13 cellular contexts compared by ENCODE assay signal in the genomic region with DNA sequence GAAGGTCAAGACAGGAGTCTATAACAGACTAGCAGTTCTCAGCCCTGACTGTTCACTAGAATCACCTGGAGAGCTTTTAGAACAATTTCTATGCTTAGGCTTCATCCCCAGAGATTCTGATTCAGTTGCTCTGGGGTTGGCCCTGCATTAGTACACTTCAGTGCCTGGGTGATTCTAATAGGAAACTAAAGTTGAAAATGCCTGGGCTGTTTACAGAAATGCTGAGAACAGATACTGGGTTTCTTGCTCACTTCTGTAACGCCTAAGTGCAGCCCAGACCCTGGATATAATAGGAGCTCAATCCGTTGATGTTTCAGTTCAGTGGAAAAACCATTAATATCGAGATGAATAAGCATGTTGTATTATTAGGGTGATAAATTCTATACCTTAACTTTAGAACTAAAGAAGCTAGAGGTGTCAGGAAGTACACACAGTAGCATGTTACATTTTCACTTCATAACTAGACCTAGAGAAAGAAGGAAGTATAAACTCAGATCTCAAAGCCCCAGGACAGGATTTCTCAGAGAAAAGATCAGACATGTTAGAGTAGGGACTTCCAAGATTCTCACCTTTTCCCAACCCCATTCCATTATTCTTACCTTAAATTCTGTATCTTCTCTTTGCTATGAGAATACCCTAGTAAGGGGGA. TPM values are rescaled to one million over a fixed set of nuclear protein-coding genes. Genes with fewer than 3 reads are reported as not detected.
A peak's percentile ranks its signal among the peaks of the same experiment; 100 is the strongest.
DNase-seq lines count a peak whose midpoint lies in the region; ATAC-seq and TF ChIP-seq lines count a peak whose summit lies in the region.
"Had no signal": no experiment of that assay in that cellular context is flagged by ENCODE, and none has a peak within 500 bp of the region (broad histone marks: within the 10 kb centered on the region; RNA-seq: fewer than 3 reads in every experiment).

No MANE protein-coding gene starts in this region.

- no peak overlapping the region for H3K9ac ChIP-seq in OCI-LY3 (ENCODE audit: low read length)

- H3K4me3 ChIP-seq in OCI-LY3 (ENCODE audit: low read length): no peak overlapping the region
- no peak overlapping the region for H3K4me3 ChIP-seq in tibial nerve

- POLR2A ChIA-PET in activated CD4-positive, alpha-beta T cell treated with anti-CD3 and anti-CD28 coated beads for 36 hours (lab: Charles Lee): no interaction called here

- no peaks in the 10 kb centered on the region for H3K4me1 Mint-ChIP-seq in activated CD4-positive, alpha-beta T cell treated with anti-CD3 and anti-CD28 coated beads for 36 hours

- no peak for TF ChIP-seq EP300 in tibial nerve (IDR thresholded peaks at IDR 0.05)

- peak; percentile 80 for ATAC-seq in GM18505 (IDR thresholded peaks at IDR 0.05; ENCODE audit: unreplicated experiment)
- ATAC-seq in GM19467 (IDR thresholded peaks at IDR 0.05; ENCODE audit: unreplicated experiment): peak; percentile 78
- peak; percentile 62 for ATAC-seq in HG02885 (IDR thresholded peaks at IDR 0.05; ENCODE audit: poor library complexity, unreplicated experiment)
- no peak for ATAC-seq in activated CD4-positive, alpha-beta T cell treated with anti-CD3 and anti-CD28 coated beads for 36 hours
- ATAC-seq: PC-3, sciatic nerve had no signal

- H3K9me3 ChIP-seq in OCI-LY3 (ENCODE audit: insufficient read depth, low read length) (no peaks in the 10 kb centered on the region), tibial nerve (no peaks in the 10 kb centered on the region)

- no peak overlapping the region for H3K4me3 Mint-ChIP-seq in activated CD4-positive, alpha-beta T cell treated with anti-CD3 and anti-CD28 coated beads for 36 hours

- CTCF ChIA-PET in activated CD4-positive, alpha-beta T cell treated with anti-CD3 and anti-CD28 coated beads for 36 hours (lab: Charles Lee): no interaction called here

- H3K36me3 Mint-ChIP-seq in activated CD4-positive, alpha-beta T cell treated with anti-CD3 and anti-CD28 coated beads for 36 hours (ENCODE audit: low read depth): peaks cover 21% of the 10 kb centered on the region

- H3K79me2 ChIP-seq in OCI-LY3 (ENCODE audit: low read length): no peaks in the 10 kb centered on the region

- H3K36me3 ChIP-seq in OCI-LY3 (replicated peaks; ENCODE audit: low read depth, low read length): no peaks in the 10 kb centered on the region
- peaks cover 0 to 21% (median 0%) of the 10 kb centered on the region in 3 donors for H3K36me3 ChIP-seq in tibial nerve

- peak overlapping the region; percentile 32 for H3K27ac ChIP-seq in OCI-LY3 (ENCODE audit: low read length)
- H3K27ac ChIP-seq in tibial nerve: no peak overlapping the region

- H3K27ac Mint-ChIP-seq in activated CD4-positive, alpha-beta T cell treated with anti-CD3 and anti-CD28 coated beads for 36 hours: no peak overlapping the region

- intact Hi-C loops in activated CD4-positive, alpha-beta T cell treated with anti-CD3 and anti-CD28 coated beads for 36 hours (cut with DNase I, micrococcal nuclease): no loop called here

- no peaks in the 10 kb centered on the region for H4K20me1 ChIP-seq in OCI-LY3 (ENCODE audit: insufficient read depth, low read length)

- TF ChIP-seq CTCF in OCI-LY3 (IDR thresholded peaks at IDR 0.05; ENCODE audit: low read depth, low read length): no peak
- no peak for TF ChIP-seq CTCF in tibial nerve (IDR thresholded peaks at IDR 0.05)

- DNase-seq in activated CD4-positive, alpha-beta T cell treated with anti-CD3 and anti-CD28 coated beads for 36 hours: no peak
- DNase-seq in pons (ENCODE audit: low spot score) (no peak), NCI-H1436 (lab: John Stamatoyannopoulos, UW) (no peak), tibial nerve (ENCODE audit: low spot score in 2 of 2) (no peak)
- DNase-seq: activated CD4-positive, alpha-beta T cell treated with anti-CD3 and anti-CD28 coated beads for 48 hours; activated effector memory CD4-positive, alpha-beta T cell treated with Interleukin-2 at 50 U/mL for 16 hours; PC-3; SW 1271 had no signal

- H3K4me1 ChIP-seq in OCI-LY3 (ENCODE audit: low read length) (peaks cover 11% of the 10 kb centered on the region), tibial nerve (no peaks in the 10 kb centered on the region)

- no peaks in the 10 kb centered on the region for H3K27me3 Mint-ChIP-seq in activated CD4-positive, alpha-beta T cell treated with anti-CD3 and anti-CD28 coated beads for 36 hours

- 66 to 76% methylated on average over 3 of the region's 3 CpGs for WGBS in tibial nerve, 2 donors

- H2AFZ ChIP-seq in OCI-LY3 (ENCODE audit: low read depth, low read length): peak overlapping the region; percentile 29; the same call in 1 of the 2 replicates

- H3K9me3 Mint-ChIP-seq in activated CD4-positive, alpha-beta T cell treated with anti-CD3 and anti-CD28 coated beads for 36 hours (ENCODE audit: low read depth): no peaks in the 10 kb centered on the region

- peak overlapping the region; percentile 41 for H3K4me2 ChIP-seq in OCI-LY3 (ENCODE audit: low read length)

- TF ChIP-seq POLR2A in GM18505 (IDR thresholded peaks at IDR 0.05; ENCODE audit: borderline replicate concordance, extremely low read depth, insufficient read depth, insufficient read length) (no peak), tibial nerve (IDR thresholded peaks at IDR 0.05) (no peak)

- H3K27me3 ChIP-seq in OCI-LY3 (ENCODE audit: low read depth, low read length) (no peaks in the 10 kb centered on the region), tibial nerve (no peaks in the 10 kb centered on the region)

RNA-seq across cellular contexts. Expression of gene HAVCR2, which starts 20.4 kb away (rescaled TPM):
- 10 to 100 TPM; 12.6 to 15.9 TPM for total RNA-seq in activated CD4-positive, alpha-beta T cell treated with anti-CD3 and anti-CD28 coated beads for 36 hours
- total RNA-seq in tibial nerve: 10 to 100 TPM in 3 of 4 donors, 1 to 10 TPM in 1; 7.7 to 32.1 (median 13.8) TPM

RNA-seq across cellular contexts. Expression of gene HAVCR1, which starts 29.6 kb away (rescaled TPM):
- total RNA-seq in activated CD4-positive, alpha-beta T cell treated with anti-CD3 and anti-CD28 coated beads for 36 hours: under 1 TPM in 1 of 2 experiments, not detected in 1; 0.65 TPM
- under 1 TPM in 1 of 4 donors, not detected in 3; 0.42 TPM for total RNA-seq in tibial nerve
- total RNA-seq: PC-3 had no signal

RNA-seq across cellular contexts. Expression of gene MED7, which starts 54.2 kb away (rescaled TPM):
- 10 to 100 TPM in 1 of 2 experiments, 1 to 10 TPM in 1; 10.0 to 16.9 TPM for total RNA-seq in activated CD4-positive, alpha-beta T cell treated with anti-CD3 and anti-CD28 coated beads for 36 hours
- 10 to 100 TPM in 3 of 4 donors, 1 to 10 TPM in 1; 5.9 to 15.7 (median 12.3) TPM for total RNA-seq in tibial nerve
